ENCODE assay signal across 1 cellular context in the genomic region with DNA sequence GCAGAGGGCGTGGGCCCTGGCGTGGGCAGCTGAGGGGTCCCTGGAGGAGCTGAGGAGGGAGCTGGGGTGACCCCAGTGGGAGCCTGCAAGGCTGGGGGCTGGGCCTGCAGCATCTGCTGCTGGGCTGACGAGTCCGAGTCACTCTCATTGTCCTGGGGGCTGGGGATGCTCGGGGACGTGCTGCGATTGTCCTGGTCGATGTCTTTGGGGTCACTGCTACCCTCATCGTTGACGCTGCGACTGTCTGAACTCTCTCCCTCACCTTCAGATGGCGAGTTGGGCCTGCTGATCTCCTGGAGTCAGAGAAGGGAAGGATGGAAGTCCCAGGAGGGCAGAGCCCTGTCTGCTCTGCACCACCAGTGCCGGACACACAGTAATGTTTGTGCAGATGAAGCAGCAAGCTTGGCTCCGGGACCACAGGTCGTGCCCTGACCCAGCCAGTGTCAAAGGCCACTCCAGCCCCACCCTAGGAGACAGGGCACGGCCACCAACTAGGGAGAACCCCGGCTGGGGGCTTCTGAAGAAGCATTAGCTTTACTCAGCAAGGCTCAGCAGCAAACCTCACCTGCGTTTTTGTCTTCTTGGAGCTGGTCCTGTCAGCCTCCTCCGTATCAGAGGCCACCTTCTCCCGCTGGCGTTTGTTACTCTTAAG.
TF ChIP-seq lines count a peak whose summit lies in the region.

No MANE protein-coding gene starts in this region.

TF ChIP-seq in HCT116, 20 proteins besides CTCF, POLR2A, EP300 and RAD21:
- no peak for TF ChIP-seq TCF7L2 (IDR thresholded peaks at IDR 0.05; ENCODE audit: borderline replicate concordance, extremely low read depth, insufficient read depth, insufficient read length)
- no peak for TF ChIP-seq ZNF274 (IDR thresholded peaks at IDR 0.05; ENCODE audit: low read depth, low read length)
- no peak for TF ChIP-seq SRF (IDR thresholded peaks at IDR 0.05; ENCODE audit: low read depth)
- no peak for TF ChIP-seq YY1 (IDR thresholded peaks at IDR 0.05; ENCODE audit: extremely low read depth, insufficient replicate concordance, low read depth, low read length)
- TF ChIP-seq, protein P1, sequence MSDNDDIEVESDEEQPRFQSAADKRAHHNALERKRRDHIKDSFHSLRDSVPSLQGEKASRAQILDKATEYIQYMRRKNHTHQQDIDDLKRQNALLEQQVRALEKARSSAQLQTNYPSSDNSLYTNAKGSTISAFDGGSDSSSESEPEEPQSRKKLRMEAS (IDR thresholded peaks at IDR 0.05), result no peak
- no peak for TF ChIP-seq ZFX (IDR thresholded peaks at IDR 0.05)
